ENCODE assay signal across 25 cellular contexts in genomic region chr7:66353547-66353946, GRCh38.
A peak's percentile ranks its signal among the peaks of the same experiment; 100 is the strongest.
DNase-seq lines count a peak whose midpoint lies in the region; ATAC-seq and TF ChIP-seq lines count a peak whose summit lies in the region.
"Had no signal": no experiment of that assay in that cellular context is flagged by ENCODE, and none has a peak within 500 bp of the region (broad histone marks: within the 10 kb centered on the region; RNA-seq: fewer than 3 reads in every experiment).

No MANE protein-coding gene starts in this region.

- POLR2A ChIA-PET in WTC11 (lab: Charles Lee), result no interaction called here

- CTCF ChIA-PET in WTC11 (lab: Charles Lee), result no interaction called here

- H3K27me3 Mint-ChIP-seq in WTC11 (ENCODE audit: low read depth), result no peaks in the 10 kb centered on the region
- H3K27me3 Mint-ChIP-seq: IgD-negative memory B cell had no signal

- H3K36me3 Mint-ChIP-seq in WTC11, result no peaks in the 10 kb centered on the region
- H3K36me3 Mint-ChIP-seq: activated CD8-positive, alpha-beta memory T cell treated with anti-CD3 and anti-CD28 coated beads, Interleukin-2, amount 10 ng/mL, durations not matched to agents 7 days and 5 days had no signal

- no peak overlapping the region for H3K4me3 Mint-ChIP-seq in WTC11
- H3K4me3 Mint-ChIP-seq: activated CD8-positive, alpha-beta memory T cell treated with anti-CD3 and anti-CD28 coated beads, Interleukin-2, amount 10 ng/mL, durations not matched to agents 7 days and 5 days; CD4-positive, alpha-beta T cell; IgD-negative memory B cell; T-helper 1 cell treated with Interleukin-12 subunit alpha and Interleukin-12 subunit beta and Interleukin-4 antibody, amounts not matched to agents 30 μg/mL and 1 μg/mL, for 36 hours had no signal

- DNase-seq in HPDE6-E6E7 (ENCODE audit: extremely low spot score) (peak; percentile 40), WTC11 (ENCODE audit: low spot score) (no peak), fibroblast of peridontal ligament (ENCODE audit: extremely low read depth) (peak; percentile 91), renal cortical epithelial cell (ENCODE audit: low read depth) (peak; percentile 56), DMS114 treated with DMSO at 0.1 percent for 48 hours (lab: John Stamatoyannopoulos, UW; ENCODE audit: unreplicated experiment) (no peak)
- no peak for DNase-seq in effector CD4-positive, alpha-beta T cell
- DNase-seq: activated CD8-positive, alpha-beta memory T cell treated with anti-CD3 and anti-CD28 coated beads, Interleukin-2, amount 10 ng/mL, durations not matched to agents 7 days and 5 days; activated effector memory CD4-positive, alpha-beta T cell treated with anti-CD3 and anti-CD28 coated beads, Interleukin-2, amount 50 U/mL, for 16 hours; aorta; CD4-positive, alpha-beta T cell; cortex of kidney; DMS79; left ventricle myocardium superior; NCI-H1105 treated with DMSO at 0.1 percent for 48 hours; NCI-H345; NK-92 treated with Interleukin-12 subunit alpha and Interleukin-12 subunit beta, amount 100 ng/mL, for 24 hours; posterior cingulate gyrus; stimulated activated naive CD4-positive, alpha-beta T cell; upper lobe of left lung had no signal

- peaks cover 18% of the 10 kb centered on the region for H3K4me1 Mint-ChIP-seq in WTC11
- H3K4me1 Mint-ChIP-seq: activated CD8-positive, alpha-beta memory T cell treated with anti-CD3 and anti-CD28 coated beads, Interleukin-2, amount 10 ng/mL, durations not matched to agents 7 days and 5 days had no signal

- H3K27ac Mint-ChIP-seq in WTC11, result no peak overlapping the region
- H3K27ac Mint-ChIP-seq: activated CD8-positive, alpha-beta memory T cell treated with anti-CD3 and anti-CD28 coated beads, Interleukin-2, amount 10 ng/mL, durations not matched to agents 7 days and 5 days; CD4-positive, alpha-beta T cell; T-helper 1 cell treated with Interleukin-12 subunit alpha and Interleukin-12 subunit beta and Interleukin-4 antibody, amounts not matched to agents 30 μg/mL and 1 μg/mL, for 36 hours had no signal

- no peak for ATAC-seq in WTC11
- ATAC-seq in GM21515 (IDR thresholded peaks at IDR 0.05; ENCODE audit: unreplicated experiment), result no peak
- ATAC-seq in GM18502 (IDR thresholded peaks at IDR 0.05; ENCODE audit: poor library complexity, unreplicated experiment), result no peak
- ATAC-seq: activated CD4-positive, CD25-positive, alpha-beta regulatory T cell treated with anti-CD3 and anti-CD28 coated beads, Interleukin-2, amount 50 U/mL, for 24 hours; activated CD8-positive, alpha-beta memory T cell treated with anti-CD3 and anti-CD28 coated beads, Interleukin-2, amount 10 ng/mL, durations not matched to agents 7 days and 5 days; left ventricle myocardium superior; Right ventricle myocardium inferior had no signal

- no peaks in the 10 kb centered on the region for H3K9me3 Mint-ChIP-seq in WTC11
- H3K9me3 Mint-ChIP-seq: CD4-positive, alpha-beta T cell; IgD-negative memory B cell; T-helper 1 cell treated with Interleukin-12 subunit alpha and Interleukin-12 subunit beta and Interleukin-4 antibody, amounts not matched to agents 30 μg/mL and 1 μg/mL, for 36 hours had no signal

- no peak for TF ChIP-seq CTCF in WTC11 (IDR thresholded peaks at IDR 0.05)

TF ChIP-seq in WTC11, 78 proteins besides CTCF, POLR2A, EP300 and RAD21:
- TF ChIP-seq ZNF317 (CRISPR knock-in tag; IDR thresholded peaks at IDR 0.05; ENCODE audit: borderline replicate concordance, low read depth) (0 out of 2 replicates have a peak, but pooled peaks have one; percentile 50), ZMAT4 (CRISPR knock-in tag; IDR thresholded peaks at IDR 0.05) (no peak)

Comparison
In these comparisons a context has a peak if more than half of its experiments do, and no peak if none do; other contexts are left out.
1. DNase-seq: peak in HPDE6-E6E7 (single experiment), fibroblast of peridontal ligament (single experiment) and renal cortical epithelial cell (single experiment); none in WTC11 (single experiment), DMS114 treated with DMSO at 0.1 percent for 48 hours (single experiment) and effector CD4-positive, alpha-beta T cell (single experiment).